17 cellular contexts compared by ENCODE assay signal in genomic region chr1:79161077-79161476, GRCh38.
A peak's percentile ranks its signal among the peaks of the same experiment; 100 is the strongest.
DNase-seq lines count a peak whose midpoint lies in the region; ATAC-seq, FAIRE-seq and TF ChIP-seq lines count a peak whose summit lies in the region.
"Had no signal": no experiment of that assay in that cellular context is flagged by ENCODE, and none has a peak within 500 bp of the region (broad histone marks: within the 10 kb centered on the region; RNA-seq: fewer than 3 reads in every experiment).

No MANE protein-coding gene starts in this region.

- intact Hi-C loops in CD4-positive, alpha-beta T cell (cut with DNase I, micrococcal nuclease), result no loop called here
- intact Hi-C loops in pancreas (cut with DNase I), result no loop called here

- no peaks in the 10 kb centered on the region for H3K27me3 Mint-ChIP-seq in CD4-positive, alpha-beta T cell

- no peak for ATAC-seq in CD4-positive, alpha-beta T cell (ENCODE audit: poor library complexity)
- no peak for ATAC-seq in GM21737 (IDR thresholded peaks at IDR 0.05; ENCODE audit: unreplicated experiment)
- no peak for ATAC-seq in pancreas
- no peak for ATAC-seq in HG02840 (IDR thresholded peaks at IDR 0.05; ENCODE audit: low FRiP score, unreplicated experiment)
- ATAC-seq: stimulated activated naive CD8-positive, alpha-beta T cell treated with anti-CD3 and anti-CD28 coated beads, Interleukin-15, Interleukin-2, amounts not matched to agents 100 U/mL and 50 U/mL, for 24 hours had no signal

- no peaks in the 10 kb centered on the region for H3K36me3 Mint-ChIP-seq in CD4-positive, alpha-beta T cell (ENCODE audit: low read depth)

- no peak overlapping the region for H3K27ac Mint-ChIP-seq in CD4-positive, alpha-beta T cell

- H3K4me1 Mint-ChIP-seq in CD4-positive, alpha-beta T cell (ENCODE audit: low read depth), result no peaks in the 10 kb centered on the region

- CTCF ChIA-PET in CD4-positive, alpha-beta T cell (lab: Charles Lee), result no interaction called here

- H3K27me3 ChIP-seq in brain microvascular endothelial cell (replicated peaks) (no peaks in the 10 kb centered on the region), pancreas (no peaks in the 10 kb centered on the region)
- no peaks in the 10 kb centered on the region for H3K27me3 ChIP-seq in CD4-positive, alpha-beta T cell (ENCODE audit: control insufficient read depth, insufficient read depth, low read length)
- H3K27me3 ChIP-seq: esophagus muscularis mucosa had no signal

- no peaks in the 10 kb centered on the region for H3K4me1 ChIP-seq in pancreas
- H3K4me1 ChIP-seq: esophagus muscularis mucosa had no signal

- in situ Hi-C loops in brain microvascular endothelial cell (cut with HindIII; ENCODE audit: low pct_ligation_motif_present, low sequenced_read_pairs), result no loop called here

- peak; percentile 7 for DNase-seq in AG08396 (ENCODE audit: low spot score)
- DNase-seq in HS-27A (ENCODE audit: low read depth), result peak; percentile 72
- DNase-seq in brain microvascular endothelial cell, result peak; percentile 29
- peak; percentile 78 for DNase-seq in iris pigment epithelial cell (ENCODE audit: low read depth)
- no peak for DNase-seq in CD4-positive, alpha-beta T cell
- no peak for DNase-seq in pancreas
- DNase-seq: activated naive CD4-positive, alpha-beta T cell treated with Interleukin-2 at 50 U/mL for 16 hours; cerebellar nuclear complex; KBM-7; NCI-H1694; NK-92 treated with Interleukin-12 subunit alpha and Interleukin-12 subunit beta, amount 100 ng/mL, for 24 hours; right cardiac atrium; stimulated activated naive CD8-positive, alpha-beta T cell treated with anti-CD3 and anti-CD28 coated beads, Interleukin-15, Interleukin-2, amounts not matched to agents 100 U/mL and 50 U/mL, for 24 hours had no signal

- no peak for FAIRE-seq in pancreas (lab: Jason Lieb, UNC)
- FAIRE-seq: keratinocyte had no signal

- POLR2A ChIA-PET in CD4-positive, alpha-beta T cell (lab: Charles Lee), result no interaction called here

- H3K36me3 ChIP-seq in brain microvascular endothelial cell (replicated peaks), result no peaks in the 10 kb centered on the region
- H3K36me3 ChIP-seq in pancreas, result no peaks in the 10 kb centered on the region
- H3K36me3 ChIP-seq: esophagus muscularis mucosa had no signal

- peaks cover 23% of the 10 kb centered on the region for H3K9me3 Mint-ChIP-seq in CD4-positive, alpha-beta T cell

- H3K4me3 ChIP-seq in brain microvascular endothelial cell (ENCODE audit: low read depth, low read length) (no peak overlapping the region), pancreas (no peak overlapping the region)
- H3K4me3 ChIP-seq: esophagus muscularis mucosa had no signal

- H3K27ac ChIP-seq in brain microvascular endothelial cell, result no peak overlapping the region
- H3K27ac ChIP-seq in CD4-positive, alpha-beta T cell (ENCODE audit: low read depth, low read length), result no peak overlapping the region
- no peak overlapping the region for H3K27ac ChIP-seq in pancreas
- H3K27ac ChIP-seq: esophagus muscularis mucosa had no signal

- H3K4me3 Mint-ChIP-seq in CD4-positive, alpha-beta T cell, result no peak overlapping the region

- TF ChIP-seq CTCF in brain microvascular endothelial cell (IDR thresholded peaks at IDR 0.05; ENCODE audit: low read depth, low read length, missing control alignments) (no peak), pancreas (IDR thresholded peaks at IDR 0.05) (no peak)
- TF ChIP-seq CTCF in CD4-positive, alpha-beta T cell (IDR thresholded peaks at IDR 0.05), result no peak

- H3K9me3 ChIP-seq in CD4-positive, alpha-beta T cell (ENCODE audit: control insufficient read depth, low read length), result no peaks in the 10 kb centered on the region
- H3K9me3 ChIP-seq in pancreas, result no peaks in the 10 kb centered on the region
- H3K9me3 ChIP-seq: esophagus muscularis mucosa had no signal

Comparison
In these comparisons a context has a peak if more than half of its experiments do, and no peak if none do; other contexts are left out.
1. DNase-seq: peak in AG08396 (single experiment), HS-27A (single experiment), brain microvascular endothelial cell (single experiment) and iris pigment epithelial cell (single experiment); none in CD4-positive, alpha-beta T cell (0 of 10) and pancreas (0 of 6).